31 cellular contexts compared by ENCODE assay signal in the genomic region with DNA sequence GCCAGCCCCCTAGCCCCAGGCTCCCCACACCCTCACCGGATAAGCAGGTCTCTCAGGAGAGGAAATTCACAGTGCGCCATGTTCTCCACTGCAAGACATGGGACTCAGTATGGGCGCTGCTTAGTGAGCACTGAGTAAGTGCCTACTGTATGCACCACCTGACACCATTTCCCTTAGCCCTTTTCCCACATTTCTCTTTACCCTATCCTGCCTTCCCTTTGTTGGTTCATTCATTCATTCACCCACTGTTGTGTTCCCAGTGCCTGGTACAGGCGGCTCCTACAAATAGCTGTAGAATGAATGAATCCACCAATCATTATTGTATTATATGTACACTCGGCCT. TPM values are rescaled to one million over a fixed set of nuclear protein-coding genes. Genes with fewer than 3 reads are reported as not detected.
"Had no signal": no experiment of that assay in that cellular context is flagged by ENCODE, and none has a peak within 500 bp of the region (broad histone marks: within the 10 kb centered on the region; RNA-seq: fewer than 3 reads in every experiment).

No MANE protein-coding gene starts in this region.

- H3K27me3 ChIP-seq: stomach, suprapubic skin, testis, thyroid gland, tibial nerve, transverse colon, upper lobe of right lung, uterus, vagina had no signal

- H3K9me3 Mint-ChIP-seq: stimulated activated effector memory CD8-positive, alpha-beta T cell treated with anti-CD3 and anti-CD28 coated beads, Interleukin-12 subunit alpha, Interleukin-12 subunit beta, amount 100 ng/mL, for 72 hours; stimulated activated memory B cell treated with anti-CD40 and anti-IgM and Interleukin-4, amounts not matched to agents 10 μg/mL and 1 μg/mL and 100 μg/mL, for 72 hours; stimulated activated naive B cell treated with anti-CD40 and anti-IgM and Interleukin-4, amounts not matched to agents 10 μg/mL and 1 μg/mL and 100 μg/mL, for 72 hours; stimulated activated naive CD8-positive, alpha-beta T cell treated with anti-CD3 and anti-CD28 coated beads, Interleukin-15, amount 100 ng/mL, for 72 hours; stimulated activated naive CD8-positive, alpha-beta T cell treated with anti-CD3 and anti-CD28 coated beads, Interleukin-15, Interleukin-2, amounts not matched to agents 100 ng/mL and 50 ng/mL, for 24 hours; type B pancreatic cell had no signal

- FAIRE-seq: urothelium cell line had no signal

- H3K4me3 Mint-ChIP-seq: stimulated activated effector memory CD8-positive, alpha-beta T cell treated with anti-CD3 and anti-CD28 coated beads, Interleukin-12 subunit alpha, Interleukin-12 subunit beta, amount 100 ng/mL, for 72 hours; stimulated activated memory B cell treated with anti-CD40 and anti-IgM and Interleukin-4, amounts not matched to agents 10 μg/mL and 1 μg/mL and 100 μg/mL, for 72 hours; stimulated activated naive B cell treated with anti-CD40 and anti-IgM and Interleukin-4, amounts not matched to agents 10 μg/mL and 1 μg/mL and 100 μg/mL, for 72 hours; stimulated activated naive CD8-positive, alpha-beta T cell treated with anti-CD3 and anti-CD28 coated beads, Interleukin-15, amount 100 ng/mL, for 72 hours; stimulated activated naive CD8-positive, alpha-beta T cell treated with anti-CD3 and anti-CD28 coated beads, Interleukin-15, Interleukin-2, amounts not matched to agents 100 ng/mL and 50 ng/mL, for 24 hours; type B pancreatic cell had no signal

- DNase-seq: stimulated activated CD4-positive, alpha-beta T cell treated with anti-CD3 and anti-CD28 coated beads, Interleukin-2, amount 100 ng/mL, for 48 hours; stimulated activated CD4-positive, alpha-beta T cell treated with anti-CD3 and anti-CD28 coated beads, Interleukin-4, amount 100 ng/mL, for 1 hour; stimulated activated CD4-positive, alpha-beta T cell treated with anti-CD3 and anti-CD28 coated beads, Interleukin-4, amount 100 ng/mL, for 24 hours; stimulated activated CD4-positive, alpha-beta T cell treated with anti-CD3 and anti-CD28 coated beads, Interleukin-4, amount 100 ng/mL, for 4 hours; stimulated activated CD8-positive, alpha-beta memory T cell treated with anti-CD3 and anti-CD28 coated beads, Interleukin-4, amount 100 ng/mL, for 48 hours; stimulated activated naive B cell treated with anti-CD40 and anti-IgM and Interleukin-4, amounts not matched to agents 10 μg/mL and 1 μg/mL and 100 μg/mL, for 72 hours; stimulated activated naive CD4-positive, alpha-beta T cell; stimulated activated naive CD4-positive, alpha-beta T cell treated with Interleukin-2 at 50 U/mL for 16 hours; stimulated activated naive CD8-positive, alpha-beta T cell treated with anti-CD3 and anti-CD28 coated beads, Interleukin-15, amount 100 ng/mL, for 72 hours; stimulated activated naive CD8-positive, alpha-beta T cell treated with anti-CD3 and anti-CD28 coated beads, Interleukin-15, Interleukin-2, amounts not matched to agents 100 U/mL and 50 U/mL, for 24 hours; stomach; substantia nigra; testis; thyroid gland; tibial artery; transverse colon; upper lobe of right lung; uterus had no signal

- ATAC-seq: stimulated activated effector memory CD8-positive, alpha-beta T cell treated with anti-CD3 and anti-CD28 coated beads, Interleukin-12 subunit alpha, Interleukin-12 subunit beta, amount 100 ng/mL, for 72 hours; stimulated activated memory B cell treated with anti-CD40 and anti-IgM and Interleukin-4, amounts not matched to agents 10 μg/mL and 1 μg/mL and 100 μg/mL, for 72 hours; stimulated activated naive B cell treated with anti-CD40 and anti-IgM and Interleukin-4, amounts not matched to agents 10 μg/mL and 1 μg/mL and 100 μg/mL, for 72 hours; stimulated activated naive CD8-positive, alpha-beta T cell treated with anti-CD3 and anti-CD28 coated beads, Interleukin-15, amount 100 ng/mL, for 72 hours; stimulated activated naive CD8-positive, alpha-beta T cell treated with anti-CD3 and anti-CD28 coated beads, Interleukin-15, Interleukin-2, amounts not matched to agents 100 U/mL and 50 U/mL, for 24 hours; upper lobe of right lung had no signal

- H3K9me3 ChIP-seq: stomach, suprapubic skin, testis, thoracic aorta, thyroid gland, tibial artery, tibial nerve, transverse colon, upper lobe of right lung, uterus, vagina had no signal

- H3K27ac Mint-ChIP-seq: stimulated activated effector memory CD8-positive, alpha-beta T cell treated with anti-CD3 and anti-CD28 coated beads, Interleukin-12 subunit alpha, Interleukin-12 subunit beta, amount 100 ng/mL, for 72 hours; stimulated activated memory B cell treated with anti-CD40 and anti-IgM and Interleukin-4, amounts not matched to agents 10 μg/mL and 1 μg/mL and 100 μg/mL, for 72 hours; stimulated activated naive B cell treated with anti-CD40 and anti-IgM and Interleukin-4, amounts not matched to agents 10 μg/mL and 1 μg/mL and 100 μg/mL, for 72 hours; stimulated activated naive CD8-positive, alpha-beta T cell treated with anti-CD3 and anti-CD28 coated beads, Interleukin-15, amount 100 ng/mL, for 72 hours; stimulated activated naive CD8-positive, alpha-beta T cell treated with anti-CD3 and anti-CD28 coated beads, Interleukin-15, Interleukin-2, amounts not matched to agents 100 ng/mL and 50 ng/mL, for 24 hours; type B pancreatic cell had no signal

- H3K36me3 ChIP-seq: stomach, suprapubic skin, thoracic aorta, thyroid gland, tibial artery, tibial nerve, transverse colon, upper lobe of right lung, uterus, vagina had no signal

- H3K4me1 ChIP-seq: stomach, suprapubic skin, testis, thyroid gland, tibial artery, tibial nerve, transverse colon, upper lobe of right lung, uterus, vagina had no signal

- H3K27ac ChIP-seq: stomach, suprapubic skin, testis, thoracic aorta, thyroid gland, tibial artery, tibial nerve, transverse colon, upper lobe of right lung, uterus, vagina had no signal

- H3K4me3 ChIP-seq: stomach, suprapubic skin, testis, thoracic aorta, thyroid gland, tibial artery, tibial nerve, transverse colon, upper lobe of right lung, uterus, vagina had no signal

- H3K27me3 Mint-ChIP-seq: stimulated activated memory B cell treated with anti-CD40 and anti-IgM and Interleukin-4, amounts not matched to agents 10 μg/mL and 1 μg/mL and 100 μg/mL, for 72 hours; stimulated activated naive CD8-positive, alpha-beta T cell treated with anti-CD3 and anti-CD28 coated beads, Interleukin-15, amount 100 ng/mL, for 72 hours; stimulated activated naive CD8-positive, alpha-beta T cell treated with anti-CD3 and anti-CD28 coated beads, Interleukin-15, Interleukin-2, amounts not matched to agents 100 ng/mL and 50 ng/mL, for 24 hours; type B pancreatic cell had no signal

- H3K36me3 Mint-ChIP-seq: stimulated activated effector memory CD8-positive, alpha-beta T cell treated with anti-CD3 and anti-CD28 coated beads, Interleukin-12 subunit alpha, Interleukin-12 subunit beta, amount 100 ng/mL, for 72 hours; stimulated activated memory B cell treated with anti-CD40 and anti-IgM and Interleukin-4, amounts not matched to agents 10 μg/mL and 1 μg/mL and 100 μg/mL, for 72 hours; stimulated activated naive B cell treated with anti-CD40 and anti-IgM and Interleukin-4, amounts not matched to agents 10 μg/mL and 1 μg/mL and 100 μg/mL, for 72 hours; type B pancreatic cell had no signal

- H3K4me1 Mint-ChIP-seq: stimulated activated effector memory CD8-positive, alpha-beta T cell treated with anti-CD3 and anti-CD28 coated beads, Interleukin-12 subunit alpha, Interleukin-12 subunit beta, amount 100 ng/mL, for 72 hours; stimulated activated memory B cell treated with anti-CD40 and anti-IgM and Interleukin-4, amounts not matched to agents 10 μg/mL and 1 μg/mL and 100 μg/mL, for 72 hours; stimulated activated naive CD8-positive, alpha-beta T cell treated with anti-CD3 and anti-CD28 coated beads, Interleukin-15, amount 100 ng/mL, for 72 hours had no signal

RNA-seq across cellular contexts. Expression of gene SEPTIN12, which starts 10.1 kb away (rescaled TPM):
- total RNA-seq: stomach, subcutaneous adipose tissue, suprapubic skin, temporal lobe, thoracic aorta, tibial nerve, transverse colon, upper lobe of right lung, ureter, urinary bladder, uterus, vagina had no signal
- polyA plus RNA-seq: stomach, urinary bladder had no signal

RNA-seq across cellular contexts. Expression of gene SMIM22, which starts 17.1 kb away (rescaled TPM):
- total RNA-seq: subcutaneous adipose tissue, temporal lobe, thoracic aorta, thyroid gland, tibial nerve, vagina had no signal

RNA-seq across cellular contexts. Expression of gene DNAAF8, which starts 43.7 kb away (rescaled TPM):
- total RNA-seq: thoracic aorta, vagina had no signal
